8 cellular contexts compared by ENCODE assay signal in the genomic region with DNA sequence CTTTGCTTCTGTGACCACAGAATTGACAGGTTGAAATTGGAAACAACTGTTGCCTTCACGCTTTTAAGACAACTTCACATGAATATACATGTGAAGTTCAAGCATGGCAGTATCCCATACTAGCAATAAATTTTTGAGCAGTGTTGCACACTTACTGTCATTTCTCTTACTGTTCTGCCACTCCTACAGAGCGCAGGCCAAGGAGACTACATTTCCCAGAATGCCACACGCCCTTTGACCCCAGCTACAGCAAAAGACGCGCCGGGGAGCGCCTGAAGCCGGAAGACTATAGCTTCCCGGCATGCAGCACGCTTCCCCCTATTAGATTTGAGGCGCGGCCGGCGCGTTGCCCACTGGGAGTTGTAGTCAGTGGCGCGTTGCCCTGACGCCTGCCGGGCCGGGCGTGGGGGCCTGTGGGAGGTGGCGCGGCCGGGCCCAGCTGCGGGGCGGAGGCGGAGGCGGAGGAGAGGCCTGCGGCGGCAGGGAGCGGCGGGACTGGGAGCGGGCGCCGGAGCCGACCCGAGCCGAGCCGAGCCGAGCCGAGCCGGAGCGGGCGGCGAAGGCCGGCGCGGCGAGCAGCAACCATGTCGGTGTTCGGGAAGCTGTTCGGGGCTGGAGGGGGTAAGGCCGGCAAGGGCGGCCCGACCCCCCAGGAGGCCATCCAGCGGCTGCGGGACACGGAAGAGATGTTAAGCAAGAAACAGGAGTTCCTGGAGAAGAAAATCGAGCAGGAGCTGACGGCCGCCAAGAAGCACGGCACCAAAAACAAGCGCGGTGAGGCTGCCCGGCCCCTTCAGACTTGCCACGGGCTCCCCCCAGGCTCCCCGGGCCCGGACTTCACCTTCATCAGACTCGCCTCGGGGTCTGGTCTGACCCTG. TPM values are rescaled to one million over a fixed set of nuclear protein-coding genes. Genes with fewer than 3 reads are reported as not detected.
DNase-seq lines count a peak whose midpoint lies in the region; ATAC-seq and TF ChIP-seq lines count a peak whose summit lies in the region.

A gene with protein sequence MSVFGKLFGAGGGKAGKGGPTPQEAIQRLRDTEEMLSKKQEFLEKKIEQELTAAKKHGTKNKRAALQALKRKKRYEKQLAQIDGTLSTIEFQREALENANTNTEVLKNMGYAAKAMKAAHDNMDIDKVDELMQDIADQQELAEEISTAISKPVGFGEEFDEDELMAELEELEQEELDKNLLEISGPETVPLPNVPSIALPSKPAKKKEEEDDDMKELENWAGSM (plus strand): TSS at position 464 of the 878 bp plus-strand sequence. CDS start 121 bp downstream, at position 585.

- DNase-seq in GM13976 (ENCODE audit: low spot score): peak; percentile 98
- peak; percentile 98 for DNase-seq in NCI-H146 treated with DMSO at 0.1 percent for 48 hours (lab: John Stamatoyannopoulos, UW; ENCODE audit: unreplicated experiment)
- DNase-seq in amniotic stem cell (lab: John Stamatoyannopoulos, UW): peak; percentile 99
- peak; percentile 100 for DNase-seq in left cardiac atrium
- peak; percentile 100 for DNase-seq in progenitor cell of endocrine pancreas (ENCODE audit: low spot score, unreplicated experiment)
- DNase-seq in ureter (ENCODE audit: low spot score): peak; percentile 99

- in situ Hi-C loops in GM13976 (cut with MboI; ENCODE audit: low sequenced_read_pairs, unreplicated experiment): no loop called here

- peak within 1 kb of the TSS; percentile 99 for H3K4me3 Mint-ChIP-seq in T-helper 1 cell treated with Interleukin-12 subunit alpha and Interleukin-12 subunit beta and Interleukin-4 antibody, amounts not matched to agents 30 μg/mL and 1 μg/mL, for 36 hours
- peak within 1 kb of the TSS; percentile 91 for H3K4me3 Mint-ChIP-seq in progenitor cell of endocrine pancreas (ENCODE audit: low read depth)

- H3K36me3 Mint-ChIP-seq in T-helper 1 cell treated with Interleukin-12 subunit alpha and Interleukin-12 subunit beta and Interleukin-4 antibody, amounts not matched to agents 30 μg/mL and 1 μg/mL, for 36 hours (ENCODE audit: low read depth): peaks cover 15% of the 10 kb centered on the region
- peaks cover 4% of the 10 kb centered on the region for H3K36me3 Mint-ChIP-seq in progenitor cell of endocrine pancreas (ENCODE audit: insufficient read depth)

- H3K9me3 Mint-ChIP-seq in T-helper 1 cell treated with Interleukin-12 subunit alpha and Interleukin-12 subunit beta and Interleukin-4 antibody, amounts not matched to agents 30 μg/mL and 1 μg/mL, for 36 hours: no peaks in the 10 kb centered on the region
- no peaks in the 10 kb centered on the region for H3K9me3 Mint-ChIP-seq in progenitor cell of endocrine pancreas (ENCODE audit: low read depth)

- no peaks in the 10 kb centered on the region for H3K27me3 Mint-ChIP-seq in T-helper 1 cell treated with Interleukin-12 subunit alpha and Interleukin-12 subunit beta and Interleukin-4 antibody, amounts not matched to agents 30 μg/mL and 1 μg/mL, for 36 hours (ENCODE audit: low read depth)
- no peaks in the 10 kb centered on the region for H3K27me3 Mint-ChIP-seq in progenitor cell of endocrine pancreas

- intact Hi-C loops in left cardiac atrium (cut with DNase I): loop anchor here in 1 of 2 donors (1.0 to 10.0 kb wide), 2 partner anchors 66 to 182 kb away; a partner anchor contains a TSS

- TF ChIP-seq CTCF in GM13976 (IDR thresholded peaks at IDR 0.05; ENCODE audit: borderline replicate concordance, control extremely low read depth, extremely low read depth, insufficient read depth, missing control alignments) (no peak), progenitor cell of endocrine pancreas (IDR thresholded peaks at IDR 0.05; ENCODE audit: unreplicated experiment) (no peak)

- H3K4me1 Mint-ChIP-seq in T-helper 1 cell treated with Interleukin-12 subunit alpha and Interleukin-12 subunit beta and Interleukin-4 antibody, amounts not matched to agents 30 μg/mL and 1 μg/mL, for 36 hours (ENCODE audit: low read depth): peaks cover 28% of the 10 kb centered on the region
- peaks cover 28% of the 10 kb centered on the region for H3K4me1 Mint-ChIP-seq in progenitor cell of endocrine pancreas (ENCODE audit: low read depth)

- ATAC-seq in HG02870 (IDR thresholded peaks at IDR 0.05; ENCODE audit: unreplicated experiment) (peak; percentile 91), left cardiac atrium (peak; percentile 98)

- H3K27ac Mint-ChIP-seq in T-helper 1 cell treated with Interleukin-12 subunit alpha and Interleukin-12 subunit beta and Interleukin-4 antibody, amounts not matched to agents 30 μg/mL and 1 μg/mL, for 36 hours: peak within 1 kb of the TSS; percentile 93
- peak within 1 kb of the TSS; percentile 95 for H3K27ac Mint-ChIP-seq in progenitor cell of endocrine pancreas

RNA-seq across cellular contexts. Expression of the gene that starts here (rescaled TPM):
- total RNA-seq in left cardiac atrium: 10 to 100 TPM; 82.2 to 97.7 TPM
- total RNA-seq in progenitor cell of endocrine pancreas: 136 and 137 TPM in 2 replicates
- total RNA-seq in ureter: 124 TPM

Comparison
In these comparisons a context has a peak if more than half of its experiments do, and no peak if none do; other contexts are left out.
1. Peak in every context shown above with its lines: DNase-seq and ATAC-seq.